Comparison of ENCODE assay signal across 9 cellular contexts in genomic region chr10:123140164-123140982, GRCh38. TPM values are rescaled to one million over a fixed set of nuclear protein-coding genes. Genes with fewer than 3 reads are reported as not detected.
DNase-seq lines count a peak whose midpoint lies in the region; ATAC-seq and TF ChIP-seq lines count a peak whose summit lies in the region.
"Had no signal": no experiment of that assay in that cellular context is flagged by ENCODE, and none has a peak within 500 bp of the region (broad histone marks: within the 10 kb centered on the region; RNA-seq: fewer than 3 reads in every experiment).

No MANE protein-coding gene starts in this region.

- no peak overlapping the region for H3K4me3 ChIP-seq in IMR-90 (ENCODE audit: insufficient read depth, low read depth, low read length)
- H3K4me3 ChIP-seq in ectodermal cell (ENCODE audit: insufficient read depth, low read depth, low read length): peak overlapping the region; percentile 11
- no peak overlapping the region for H3K4me3 ChIP-seq in smooth muscle cell
- no peak overlapping the region for H3K4me3 ChIP-seq in testis
- H3K4me3 ChIP-seq: psoas muscle had no signal

- H3K4me3 Mint-ChIP-seq in activated naive CD4-positive, alpha-beta T cell treated with anti-CD3 and anti-CD28 coated beads for 36 hours: peak overlapping the region; percentile 58
- no peak overlapping the region for H3K4me3 Mint-ChIP-seq in stimulated activated memory B cell treated with anti-CD40 and anti-IgM and Interleukin-4, amounts not matched to agents 10 μg/mL and 1 μg/mL and 100 μg/mL, for 72 hours

- no peaks in the 10 kb centered on the region for H3F3A ChIP-seq in smooth muscle cell (ENCODE audit: low read depth)

- no peak overlapping the region for H4K5ac ChIP-seq in IMR-90 (ENCODE audit: low read depth, low read length)

- H3K27ac ChIP-seq in IMR-90 (ENCODE audit: insufficient read depth, low read length) (no peak overlapping the region), ectodermal cell (ENCODE audit: insufficient read depth, low read depth, low read length, poor library complexity, severe bottlenecking) (no peak overlapping the region), smooth muscle cell (ENCODE audit: low read depth) (no peak overlapping the region), testis (no peak overlapping the region)
- H3K27ac ChIP-seq: psoas muscle had no signal

- no peak overlapping the region for H3K18ac ChIP-seq in IMR-90 (ENCODE audit: low read depth, low read length)

- dilution Hi-C loops in IMR-90 (cut with HindIII; ENCODE audit: low sequenced_read_pairs, unreplicated experiment): no loop called here

- H3K4ac ChIP-seq in IMR-90 (ENCODE audit: low read depth, low read length): no peak overlapping the region

- no peaks in the 10 kb centered on the region for H3K79me1 ChIP-seq in IMR-90 (ENCODE audit: low read depth in 1 of 2, low read length in 2 of 2)

- TF ChIP-seq POLR2A in IMR-90 (IDR thresholded peaks at IDR 0.05; ENCODE audit: low read depth, low read length) (no peak), testis (IDR thresholded peaks at IDR 0.05) (no peak)

- TF ChIP-seq RAD21 in IMR-90 (IDR thresholded peaks at IDR 0.05; ENCODE audit: low read length): no peak

- no peak overlapping the region for H2BK120ac ChIP-seq in IMR-90 (ENCODE audit: low read depth, low read length)

- H4K20me1 ChIP-seq in IMR-90 (ENCODE audit: insufficient read depth, low read length): 0 out of 2 replicates have a peak, but pooled peaks cover 3% of the 10 kb centered on the region
- no peaks in the 10 kb centered on the region for H4K20me1 ChIP-seq in smooth muscle cell (ENCODE audit: low read depth)

- in situ Hi-C loops in IMR-90 (cut with MboI; ENCODE audit: low sequenced_read_pairs): loop anchor here (25.0 kb wide), 1 partner anchor 1247 kb away; no protein-coding TSS in a partner anchor

- H2AFZ ChIP-seq in IMR-90 (replicated peaks; ENCODE audit: low read length, poor library complexity) (peak overlapping the region; percentile 33), smooth muscle cell (ENCODE audit: low read depth) (no peak overlapping the region)

- H2AK5ac ChIP-seq in IMR-90 (ENCODE audit: low read depth, low read length): no peak overlapping the region

- intact Hi-C loops in activated naive CD4-positive, alpha-beta T cell treated with anti-CD3 and anti-CD28 coated beads for 36 hours (cut with micrococcal nuclease): loop anchor here (1.0 to 10.0 kb wide), 2 partner anchors 240 to 1014 kb away; no protein-coding TSS in a partner anchor
- intact Hi-C loops in IMR-90 (cut with micrococcal nuclease) (no loop called here), testis (cut with DNase I; ENCODE audit: low total_unique reads) (no loop called here)

- no peak overlapping the region for H2BK15ac ChIP-seq in IMR-90 (ENCODE audit: low read depth, low read length)

- POLR2A ChIA-PET in IMR-90 (lab: Charles Lee; ENCODE audit: unreplicated experiment): no interaction called here

- peaks cover 53% of the 10 kb centered on the region for H3K4me1 Mint-ChIP-seq in activated naive CD4-positive, alpha-beta T cell treated with anti-CD3 and anti-CD28 coated beads for 36 hours (ENCODE audit: low read depth)
- peaks cover 20% of the 10 kb centered on the region for H3K4me1 Mint-ChIP-seq in stimulated activated memory B cell treated with anti-CD40 and anti-IgM and Interleukin-4, amounts not matched to agents 10 μg/mL and 1 μg/mL and 100 μg/mL, for 72 hours

- DNase-seq in activated naive CD4-positive, alpha-beta T cell treated with anti-CD3 and anti-CD28 coated beads for 36 hours: no peak
- DNase-seq in activated naive CD4-positive, alpha-beta T cell (lab: John Stamatoyannopoulos, UW): no peak
- no peak for DNase-seq in IMR-90
- DNase-seq in smooth muscle cell (lab: John Stamatoyannopoulos, UW; ENCODE audit: unreplicated experiment): no peak
- DNase-seq in testis: no peak
- no peak for DNase-seq in putamen (ENCODE audit: low spot score)
- DNase-seq: psoas muscle had no signal

- H3K4me2 ChIP-seq in IMR-90 (ENCODE audit: low read depth, low read length): no peak overlapping the region
- peak overlapping the region; percentile 76 for H3K4me2 ChIP-seq in smooth muscle cell

- no CpG with 5 or more reads among the region's 43 CpGs for WGBS in IMR-90 (ENCODE audit: extremely low coverage in 2 of 2, insufficient read length in 1 of 2), 2 experiments
- WGBS in ectodermal cell, 2 experiments: 2 to 3% methylated on average over 43 of the region's 43 CpGs
- WGBS in smooth muscle cell (ENCODE audit: low lambda C conversion rate): 5% methylated on average over 43 of the region's 43 CpGs
- WGBS in testis, 2 donors: 5 to 7% methylated on average over 39 to 43 of the region's 43 CpGs

- peaks cover 2% of the 10 kb centered on the region; the same call in 1 of the 2 replicates for H3K4me1 ChIP-seq in IMR-90 (ENCODE audit: control insufficient read depth, insufficient read depth, low read length)
- peaks cover 26% of the 10 kb centered on the region for H3K4me1 ChIP-seq in ectodermal cell (ENCODE audit: control insufficient read depth, insufficient read depth, low read length)
- peaks cover 29% of the 10 kb centered on the region for H3K4me1 ChIP-seq in smooth muscle cell (ENCODE audit: low read depth)
- peaks cover 7% of the 10 kb centered on the region for H3K4me1 ChIP-seq in testis

- no TSS peak for BruUV-seq in IMR-90 (replicated peaks; lab: Mats Ljungman, UMichigan)

- no peak overlapping the region for H4K8ac ChIP-seq in IMR-90 (ENCODE audit: low read depth in 2 of 2, low read length in 2 of 2)

- H3K9me3 ChIP-seq in IMR-90 (ENCODE audit: control insufficient read depth, insufficient read depth, low read length) (peaks cover 8% of the 10 kb centered on the region), ectodermal cell (ENCODE audit: control insufficient read depth, low read length) (no peaks in the 10 kb centered on the region), smooth muscle cell (replicated peaks; ENCODE audit: low read depth) (no peaks in the 10 kb centered on the region), testis (no peaks in the 10 kb centered on the region)
- H3K9me3 ChIP-seq: psoas muscle had no signal

- no peak overlapping the region for H2BK20ac ChIP-seq in IMR-90 (ENCODE audit: low read depth, low read length)

- no peaks in the 10 kb centered on the region for H3K36me3 Mint-ChIP-seq in activated naive CD4-positive, alpha-beta T cell treated with anti-CD3 and anti-CD28 coated beads for 36 hours (ENCODE audit: low read depth)
- no peaks in the 10 kb centered on the region for H3K36me3 Mint-ChIP-seq in stimulated activated memory B cell treated with anti-CD40 and anti-IgM and Interleukin-4, amounts not matched to agents 10 μg/mL and 1 μg/mL and 100 μg/mL, for 72 hours

- H3K9ac ChIP-seq in IMR-90 (ENCODE audit: low read depth, low read length): no peak overlapping the region
- no peak overlapping the region for H3K9ac ChIP-seq in smooth muscle cell (ENCODE audit: low read depth)

- H3K27me3 ChIP-seq in IMR-90 (ENCODE audit: control insufficient read depth, insufficient read depth, low read length) (peaks cover 98% of the 10 kb centered on the region), ectodermal cell (ENCODE audit: control insufficient read depth, insufficient read depth, low read length, poor library complexity, severe bottlenecking) (peaks cover 100% of the 10 kb centered on the region), smooth muscle cell (ENCODE audit: low read depth) (peaks cover 100% of the 10 kb centered on the region), testis (peaks cover 21% of the 10 kb centered on the region)

- no peak overlapping the region for H3K56ac ChIP-seq in IMR-90 (ENCODE audit: extremely low read depth, insufficient read depth, low read length)

- no peak overlapping the region for H3K23ac ChIP-seq in IMR-90 (ENCODE audit: low read depth, low read length)

- no peak overlapping the region for H2BK5ac ChIP-seq in IMR-90 (ENCODE audit: low read depth, low read length, poor library complexity, severe bottlenecking)

- H3K36me3 ChIP-seq in IMR-90 (ENCODE audit: control insufficient read depth, insufficient read depth, low read length) (no peaks in the 10 kb centered on the region), ectodermal cell (ENCODE audit: control insufficient read depth, insufficient read depth, low read length) (no peaks in the 10 kb centered on the region), smooth muscle cell (ENCODE audit: low read depth) (no peaks in the 10 kb centered on the region), testis (ENCODE audit: low read depth, missing control alignments) (no peaks in the 10 kb centered on the region)

- no peaks in the 10 kb centered on the region for H3K9me1 ChIP-seq in IMR-90 (ENCODE audit: insufficient read depth, low read length)

- no peak overlapping the region for H3K27ac Mint-ChIP-seq in activated naive CD4-positive, alpha-beta T cell treated with anti-CD3 and anti-CD28 coated beads for 36 hours
- no peak overlapping the region for H3K27ac Mint-ChIP-seq in stimulated activated memory B cell treated with anti-CD40 and anti-IgM and Interleukin-4, amounts not matched to agents 10 μg/mL and 1 μg/mL and 100 μg/mL, for 72 hours

- no peaks in the 10 kb centered on the region for H3K9me3 Mint-ChIP-seq in activated naive CD4-positive, alpha-beta T cell treated with anti-CD3 and anti-CD28 coated beads for 36 hours
- H3K9me3 Mint-ChIP-seq in stimulated activated memory B cell treated with anti-CD40 and anti-IgM and Interleukin-4, amounts not matched to agents 10 μg/mL and 1 μg/mL and 100 μg/mL, for 72 hours: peaks cover 2% of the 10 kb centered on the region

- no peak for TF ChIP-seq CTCF in IMR-90 (conservative IDR thresholded peaks at IDR 0.05; ENCODE audit: low read depth, low read length)
- TF ChIP-seq CTCF in smooth muscle cell (IDR thresholded peaks at IDR 0.05; ENCODE audit: borderline replicate concordance, insufficient read depth, poor library complexity, severe bottlenecking): no peak
- TF ChIP-seq CTCF in testis (IDR thresholded peaks at IDR 0.05): no peak

- ATAC-seq in IMR-90 (ENCODE audit: low read depth): no peak
- no peak for ATAC-seq in stimulated activated memory B cell treated with anti-CD40 and anti-IgM and Interleukin-4, amounts not matched to agents 10 μg/mL and 1 μg/mL and 100 μg/mL, for 72 hours
- ATAC-seq: psoas muscle had no signal

- no peaks in the 10 kb centered on the region for H3K79me2 ChIP-seq in smooth muscle cell (ENCODE audit: low read depth)

- no peak overlapping the region for H4K91ac ChIP-seq in IMR-90 (ENCODE audit: insufficient read depth, low read depth, low read length)

- CTCF ChIA-PET in activated naive CD4-positive, alpha-beta T cell treated with anti-CD3 and anti-CD28 coated beads for 36 hours (lab: Charles Lee): interaction anchor here (0.7 to 1.5 kb wide), 3 partner anchors 9 to 135 kb away, joined by 6 to 7 read pairs (median 6); no protein-coding TSS in a partner anchor
- CTCF ChIA-PET in IMR-90 (lab: Yijun Ruan, JAX): interaction anchor here (1.1 kb wide), 1 partner anchor 9 kb away, joined by 4 read pairs; no protein-coding TSS in a partner anchor

- peaks cover 86% of the 10 kb centered on the region for H3K27me3 Mint-ChIP-seq in activated naive CD4-positive, alpha-beta T cell treated with anti-CD3 and anti-CD28 coated beads for 36 hours (ENCODE audit: low read depth)
- peaks cover 90% of the 10 kb centered on the region for H3K27me3 Mint-ChIP-seq in stimulated activated memory B cell treated with anti-CD40 and anti-IgM and Interleukin-4, amounts not matched to agents 10 μg/mL and 1 μg/mL and 100 μg/mL, for 72 hours

- no peak overlapping the region for H2AK9ac ChIP-seq in IMR-90 (replicated peaks; ENCODE audit: low read depth, low read length, poor library complexity)

- no peak overlapping the region for H3K14ac ChIP-seq in IMR-90 (replicated peaks; ENCODE audit: low read depth, low read length)

RNA-seq across cellular contexts. Expression of gene HMX3, which starts 4.6 kb away (rescaled TPM):
- under 1 TPM in 1 of 2 experiments, not detected in 1; 0.32 TPM for total RNA-seq in activated naive CD4-positive, alpha-beta T cell treated with anti-CD3 and anti-CD28 coated beads for 36 hours
- total RNA-seq in IMR-90 (2012; rRNA removed) (not detected in 2 replicates), smooth muscle cell (not detected in 2 replicates), testis (under 1 TPM; 0.25 to 0.55 TPM)
- polyA plus RNA-seq in IMR-90 (2012; rRNA removed) (not detected in 2 replicates), smooth muscle cell (not detected in 2 replicates), testis (ENCODE audit: insufficient read depth, low read depth, low replicate concordance) (not detected)
- not detected in 2 replicates for polyA plus RNA-seq in IMR-90 (2012; cell fraction: cytosol; rRNA removed)
- not detected in 2 replicates for polyA plus RNA-seq in IMR-90 (2012; cell fraction: nucleus; rRNA removed; ENCODE audit: low replicate concordance)
- polyA plus RNA-seq in ectodermal cell (2013, experiment 1 of 4): not detected
- polyA plus RNA-seq in ectodermal cell (2013, experiment 2 of 4): 0.21 TPM
- not detected for polyA plus RNA-seq in ectodermal cell (2013, experiment 3 of 4)
- polyA plus RNA-seq in ectodermal cell (2013, experiment 4 of 4): 0.32 TPM
- total RNA-seq: psoas muscle had no signal
- polyA plus RNA-seq: psoas muscle had no signal

RNA-seq across cellular contexts. Expression of gene HMX2, which starts 7.6 kb away (rescaled TPM):
- total RNA-seq in activated naive CD4-positive, alpha-beta T cell treated with anti-CD3 and anti-CD28 coated beads for 36 hours: under 1 TPM; 0.62 to 0.99 TPM
- total RNA-seq in IMR-90 (2012; rRNA removed) (not detected in 2 replicates), smooth muscle cell (not detected in 2 replicates), testis (under 1 TPM; 0.19 to 0.47 TPM)
- polyA plus RNA-seq in IMR-90 (2012; rRNA removed) (not detected in 2 replicates), smooth muscle cell (not detected in 2 replicates), testis (ENCODE audit: insufficient read depth, low read depth, low replicate concordance) (not detected)
- polyA plus RNA-seq in IMR-90 (2012; cell fraction: cytosol; rRNA removed): not detected in 2 replicates
- polyA plus RNA-seq in IMR-90 (2012; cell fraction: nucleus; rRNA removed; ENCODE audit: low replicate concordance): not detected in 2 replicates
- not detected for polyA plus RNA-seq in ectodermal cell (2013, experiment 1 of 4)
- 0.57 TPM for polyA plus RNA-seq in ectodermal cell (2013, experiment 2 of 4)
- polyA plus RNA-seq in ectodermal cell (2013, experiment 3 of 4): 0.43 TPM
- polyA plus RNA-seq in ectodermal cell (2013, experiment 4 of 4): 0.36 TPM
- total RNA-seq: psoas muscle had no signal
- polyA plus RNA-seq: psoas muscle had no signal

RNA-seq across cellular contexts. Expression of gene BUB3, which starts 13.8 kb away (rescaled TPM):
- total RNA-seq in activated naive CD4-positive, alpha-beta T cell treated with anti-CD3 and anti-CD28 coated beads for 36 hours: 100 to 1,000 TPM; 293 to 307 TPM
- total RNA-seq in IMR-90 (2012; rRNA removed) (346 and 384 TPM in 2 replicates), smooth muscle cell (78.4 and 95.2 TPM in 2 replicates), testis (10 to 100 TPM; 78.7 to 96.0 TPM)
- polyA plus RNA-seq in IMR-90 (2012; rRNA removed) (214 and 215 TPM in 2 replicates), smooth muscle cell (75.3 and 81.6 TPM in 2 replicates), testis (ENCODE audit: insufficient read depth, low read depth, low replicate concordance) (148 TPM)
- polyA plus RNA-seq in IMR-90 (2012; cell fraction: cytosol; rRNA removed): 202 and 203 TPM in 2 replicates
- 205 and 239 TPM in 2 replicates for polyA plus RNA-seq in IMR-90 (2012; cell fraction: nucleus; rRNA removed; ENCODE audit: low replicate concordance)
- 154 TPM for polyA plus RNA-seq in ectodermal cell (2013, experiment 1 of 4)
- 147 TPM for polyA plus RNA-seq in ectodermal cell (2013, experiment 2 of 4)
- polyA plus RNA-seq in ectodermal cell (2013, experiment 3 of 4): 136 TPM
- 160 TPM for polyA plus RNA-seq in ectodermal cell (2013, experiment 4 of 4)
